ENCODE assay signal across 16 cellular contexts in the genomic region with DNA sequence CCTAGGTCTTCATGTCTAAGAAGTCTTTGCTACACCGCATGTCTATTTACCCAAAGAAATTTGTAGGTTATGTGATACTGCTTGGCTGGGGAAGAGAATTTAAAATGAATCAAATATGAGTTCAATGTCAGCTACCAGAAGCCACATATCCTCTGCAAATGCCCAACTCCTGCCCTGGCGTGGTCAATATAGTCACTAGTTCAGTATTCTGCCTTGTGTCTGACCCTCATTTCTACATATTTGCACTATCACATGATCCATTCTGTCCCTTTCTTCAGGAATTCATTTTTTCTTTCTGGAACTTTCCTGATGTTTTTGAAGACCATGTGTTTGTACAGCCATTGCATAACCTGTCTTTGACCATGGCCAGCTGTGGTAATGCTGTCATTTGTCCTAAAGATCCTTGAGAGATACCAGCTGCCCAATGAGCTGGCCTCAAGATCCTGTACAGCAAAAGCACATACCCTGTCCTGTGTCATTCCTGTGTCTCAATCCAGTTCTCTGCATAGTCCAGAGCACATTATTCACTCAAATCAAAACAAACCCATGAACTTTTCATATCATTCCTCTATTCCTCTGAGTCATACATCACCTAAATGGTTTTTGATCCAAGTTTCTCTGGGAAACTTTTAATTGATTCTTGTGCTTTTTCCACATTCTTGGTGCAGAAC.
DNase-seq lines count a peak whose midpoint lies in the region; ATAC-seq, FAIRE-seq and TF ChIP-seq lines count a peak whose summit lies in the region.
"Had no signal": no experiment of that assay in that cellular context is flagged by ENCODE, and none has a peak within 500 bp of the region (broad histone marks: within the 10 kb centered on the region; RNA-seq: fewer than 3 reads in every experiment).

No MANE protein-coding gene starts in this region.

- H3K18ac ChIP-seq in IMR-90 (ENCODE audit: low read depth, low read length): 0 out of 2 replicates have a peak overlapping the region, but pooled peaks have one; percentile 49

- ATAC-seq in A549: peak; percentile 49 to 63; a peak in 3 of 6 replicates
- ATAC-seq in IMR-90 (ENCODE audit: low read depth): peak; percentile 87
- no peak for ATAC-seq in naive thymus-derived CD8-positive, alpha-beta T cell
- no peak for ATAC-seq in GM19452 (IDR thresholded peaks at IDR 0.05; ENCODE audit: unreplicated experiment)
- ATAC-seq in GM21723 (IDR thresholded peaks at IDR 0.05; ENCODE audit: unreplicated experiment): no peak
- ATAC-seq in HG03196 (IDR thresholded peaks at IDR 0.05; ENCODE audit: unreplicated experiment): no peak

- H3K27ac ChIP-seq in A549 (peak overlapping the region; percentile 33 to 73; a peak in 5 of 6 replicates), IMR-90 (ENCODE audit: insufficient read depth, low read length) (peak overlapping the region; percentile 74; the same call in 1 of the 2 replicates)
- H3K27ac ChIP-seq: VCaP had no signal

- 0 out of 2 replicates have a peak overlapping the region, but pooled peaks have one; percentile 24 for H3K14ac ChIP-seq in IMR-90 (replicated peaks; ENCODE audit: low read depth, low read length)

- TF ChIP-seq EP300 in A549 (IDR thresholded peaks at IDR 0.05): no peak

- H3K36me3 ChIP-seq in IMR-90 (ENCODE audit: control insufficient read depth, insufficient read depth, low read length): no peaks in the 10 kb centered on the region

- peak overlapping the region; percentile 62 for H3K4ac ChIP-seq in IMR-90 (ENCODE audit: low read depth, low read length)

- H4K20me1 ChIP-seq in IMR-90 (ENCODE audit: insufficient read depth, low read length): no peaks in the 10 kb centered on the region; the same call in 1 of the 2 replicates

- H2BK15ac ChIP-seq in IMR-90 (ENCODE audit: low read depth, low read length): no peak overlapping the region

- POLR2A ChIA-PET in A549 (lab: Yijun Ruan, JAX) (no interaction called here), IMR-90 (lab: Charles Lee; ENCODE audit: unreplicated experiment) (no interaction called here)
- POLR2A ChIA-PET in naive thymus-derived CD8-positive, alpha-beta T cell (lab: Charles Lee): no interaction called here

- H4K91ac ChIP-seq in IMR-90 (ENCODE audit: insufficient read depth, low read depth, low read length): no peak overlapping the region

- H2BK5ac ChIP-seq in IMR-90 (ENCODE audit: low read depth, low read length, poor library complexity, severe bottlenecking): peak overlapping the region; percentile 45

- H3K56ac ChIP-seq in IMR-90 (ENCODE audit: extremely low read depth, insufficient read depth, low read length): no peak overlapping the region

- H3K27me3 ChIP-seq in IMR-90 (ENCODE audit: control insufficient read depth, insufficient read depth, low read length): no peaks in the 10 kb centered on the region

- dilution Hi-C loops in IMR-90 (cut with HindIII; ENCODE audit: low sequenced_read_pairs, unreplicated experiment): no loop called here

- in situ Hi-C loops in IMR-90 (cut with MboI; ENCODE audit: low sequenced_read_pairs): no loop called here

- intact Hi-C loops in IMR-90 (cut with micrococcal nuclease): loop anchor here (5.0 kb wide), 1 partner anchor 958 kb away; a partner anchor contains a TSS

- H3K4me3 Mint-ChIP-seq in mesothelial cell of epicardium: no peak overlapping the region
- H3K4me3 Mint-ChIP-seq in naive thymus-derived CD8-positive, alpha-beta T cell: no peak overlapping the region

- DNase-seq in A549 (ENCODE audit: low read depth in 1 of 2, low spot score in 1 of 2) (no peak), IMR-90 (peak; percentile 87), epithelial cell of proximal tubule (ENCODE audit: low read depth) (peak; percentile 52), mesothelial cell of epicardium (ENCODE audit: low spot score in 2 of 2, unreplicated experiment in 2 of 2) (no peak)
- no peak for DNase-seq in naive thymus-derived CD8-positive, alpha-beta T cell
- DNase-seq: activated T-cell treated with anti-CD3 and anti-CD28 coated beads, Interleukin-2, amount 50 U/mL, for 1 hour; AML-193; caudate nucleus; GF-D8; KBM-7; midbrain; small intestine had no signal

- H3K9me3 ChIP-seq in A549 (no peaks in the 10 kb centered on the region), IMR-90 (ENCODE audit: control insufficient read depth, insufficient read depth, low read length) (no peaks in the 10 kb centered on the region)

- TF ChIP-seq POLR2A in A549 (IDR thresholded peaks at IDR 0.05; ENCODE audit: low read length) (no peak), IMR-90 (IDR thresholded peaks at IDR 0.05; ENCODE audit: low read depth, low read length) (no peak)

- H2AFZ ChIP-seq in IMR-90 (replicated peaks; ENCODE audit: low read length, poor library complexity): no peak overlapping the region

- no peaks in the 10 kb centered on the region for H3K27me3 Mint-ChIP-seq in mesothelial cell of epicardium (ENCODE audit: low read depth)
- H3K27me3 Mint-ChIP-seq in naive thymus-derived CD8-positive, alpha-beta T cell: peaks cover 0 to 7% (median 0%) of the 10 kb centered on the region in 5 donors

- TF ChIP-seq CTCF in A549 (IDR thresholded peaks at IDR 0.05) (no peak), IMR-90 (conservative IDR thresholded peaks at IDR 0.05; ENCODE audit: low read depth, low read length) (no peak), epithelial cell of proximal tubule (conservative IDR thresholded peaks at IDR 0.05; ENCODE audit: low read depth, low read length) (no peak), mesothelial cell of epicardium (IDR thresholded peaks at IDR 0.05; ENCODE audit: unreplicated experiment) (no peak)

- H3K27ac Mint-ChIP-seq in mesothelial cell of epicardium: peak overlapping the region; percentile 4
- no peak overlapping the region for H3K27ac Mint-ChIP-seq in naive thymus-derived CD8-positive, alpha-beta T cell

- peaks cover 13% of the 10 kb centered on the region for H3K36me3 Mint-ChIP-seq in mesothelial cell of epicardium
- no peaks in the 10 kb centered on the region for H3K36me3 Mint-ChIP-seq in naive thymus-derived CD8-positive, alpha-beta T cell

- no TSS peak for BruUV-seq in IMR-90 (replicated peaks; lab: Mats Ljungman, UMichigan)

- peak overlapping the region; percentile 57; the same call in 1 of the 2 replicates for H2BK120ac ChIP-seq in IMR-90 (ENCODE audit: low read depth, low read length)

- no peak overlapping the region for H4K5ac ChIP-seq in IMR-90 (ENCODE audit: low read depth, low read length)

- peaks cover 12% of the 10 kb centered on the region for H3K9me1 ChIP-seq in IMR-90 (ENCODE audit: insufficient read depth, low read length)

- peak overlapping the region; percentile 47; the same call in 1 of the 2 replicates for H2BK20ac ChIP-seq in IMR-90 (ENCODE audit: low read depth, low read length)

- H3K23ac ChIP-seq in IMR-90 (ENCODE audit: low read depth, low read length): no peak overlapping the region

- no peak for FAIRE-seq in A549 (lab: Jason Lieb, UNC)
- FAIRE-seq: small intestine had no signal

- H3K4me3 ChIP-seq in A549 (no peak overlapping the region), IMR-90 (ENCODE audit: insufficient read depth, low read depth, low read length) (no peak overlapping the region), epithelial cell of proximal tubule (ENCODE audit: low read depth, low read length) (no peak overlapping the region)

- peak overlapping the region; percentile 32; the same call in 1 of the 2 replicates for H2AK5ac ChIP-seq in IMR-90 (ENCODE audit: low read depth, low read length)

- no peak overlapping the region for H4K8ac ChIP-seq in IMR-90 (ENCODE audit: low read depth in 2 of 2, low read length in 2 of 2)

- TF ChIP-seq RAD21 in A549 (conservative IDR thresholded peaks at IDR 0.05 in 1 of 2, IDR thresholded peaks at IDR 0.05 in 1 of 2): no peak
- no peak for TF ChIP-seq RAD21 in IMR-90 (IDR thresholded peaks at IDR 0.05; ENCODE audit: low read length)

- 0 out of 4 replicates have a peak, but pooled peaks cover 0 to 2% of the 10 kb centered on the region in 2 experiments for H3K79me1 ChIP-seq in IMR-90 (ENCODE audit: low read depth in 1 of 2, low read length in 2 of 2)

- peak overlapping the region; percentile 24; the same call in 2 of the 3 replicates for H3K4me2 ChIP-seq in A549
- H3K4me2 ChIP-seq in IMR-90 (ENCODE audit: low read depth, low read length): no peak overlapping the region

- no peak overlapping the region for H3K9ac ChIP-seq in IMR-90 (ENCODE audit: low read depth, low read length)

- no peaks in the 10 kb centered on the region for H3K9me3 Mint-ChIP-seq in mesothelial cell of epicardium
- H3K9me3 Mint-ChIP-seq in naive thymus-derived CD8-positive, alpha-beta T cell: no peaks in the 10 kb centered on the region

- H3K4me1 Mint-ChIP-seq in mesothelial cell of epicardium: peaks cover 23% of the 10 kb centered on the region
- H3K4me1 Mint-ChIP-seq in naive thymus-derived CD8-positive, alpha-beta T cell: no peaks in the 10 kb centered on the region

- H2AK9ac ChIP-seq in IMR-90 (replicated peaks; ENCODE audit: low read depth, low read length, poor library complexity): no peak overlapping the region

- CTCF ChIA-PET in A549 (lab: Yijun Ruan, JAX) (interaction anchor here (1.4 to 1.8 kb wide), 2 partner anchors 13 to 29 kb away, joined by 3 read pairs; no protein-coding TSS in a partner anchor), IMR-90 (lab: Yijun Ruan, JAX) (interaction anchor here (0.5 kb wide), 1 partner anchor 106 kb away, joined by 4 read pairs; no protein-coding TSS in a partner anchor)

- 92% methylated on average over 2 of the region's 2 CpGs for WGBS in A549 (ENCODE audit: missing lambda C conversion rate)
- WGBS in IMR-90 (ENCODE audit: extremely low coverage in 2 of 2, insufficient read length in 1 of 2), 2 experiments: 67% methylated on average over 1 of the region's 2 CpGs; no CpG with 5 or more reads in 1 of the 2 experiments

- peaks cover 53% of the 10 kb centered on the region for H3K4me1 ChIP-seq in A549
- H3K4me1 ChIP-seq in IMR-90 (ENCODE audit: control insufficient read depth, insufficient read depth, low read length): peaks cover 14% of the 10 kb centered on the region

TF ChIP-seq in A549, 52 proteins besides CTCF, POLR2A, EP300 and RAD21 (continues in another document):
- TF ChIP-seq MAZ (IDR thresholded peaks at IDR 0.05; ENCODE audit: borderline replicate concordance, low read depth, low read length) (no peak), JUNB (IDR thresholded peaks at IDR 0.05) (peak; percentile 23; the same call in 1 of the 2 replicates), CEBPB (IDR thresholded peaks at IDR 0.05) (peak; percentile 44 to 57; a peak in 2 of 4 replicates)
- TF ChIP-seq, protein P1, sequence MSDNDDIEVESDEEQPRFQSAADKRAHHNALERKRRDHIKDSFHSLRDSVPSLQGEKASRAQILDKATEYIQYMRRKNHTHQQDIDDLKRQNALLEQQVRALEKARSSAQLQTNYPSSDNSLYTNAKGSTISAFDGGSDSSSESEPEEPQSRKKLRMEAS (IDR thresholded peaks at IDR 0.05): no peak

TF ChIP-seq in IMR-90, 13 proteins besides CTCF, POLR2A, EP300 and RAD21 (continues in another document):
- TF ChIP-seq FOS (IDR thresholded peaks at IDR 0.05; ENCODE audit: low read depth, low read length): 0 out of 2 replicates have a peak, but pooled peaks have one; percentile 36

Comparison
In these comparisons a context has a peak if more than half of its experiments do, and no peak if none do; other contexts are left out.
1. ATAC-seq: peak in A549 (2 of 2) and IMR-90 (single experiment); none in naive thymus-derived CD8-positive, alpha-beta T cell (0 of 2), GM19452 (single experiment), GM21723 (single experiment) and HG03196 (single experiment).
2. DNase-seq: peak in IMR-90 (single experiment) and epithelial cell of proximal tubule (single experiment); none in A549 (0 of 2), mesothelial cell of epicardium (0 of 2) and naive thymus-derived CD8-positive, alpha-beta T cell (0 of 10).